ENCODE assay signal across 34 cellular contexts in genomic region chr7:136292365-136292764, GRCh38.
"Had no signal": no experiment of that assay in that cellular context is flagged by ENCODE, and none has a peak within 500 bp of the region (broad histone marks: within the 10 kb centered on the region; RNA-seq: fewer than 3 reads in every experiment).

No MANE protein-coding gene starts in this region.

- H3K9me3 ChIP-seq: ascending aorta had no signal

- ATAC-seq: activated CD8-positive, alpha-beta T cell treated with anti-CD3 and anti-CD28 coated beads for 36 hours; activated naive CD8-positive, alpha-beta T cell treated with anti-CD3 and anti-CD28 coated beads, Interleukin-2, amount 50 U/mL, for 24 hours had no signal

- H3K4me3 Mint-ChIP-seq: activated B cell treated with CpG ODN at 0.5 μM for 24 hours; activated CD4-positive, alpha-beta memory T cell treated with anti-CD3 and anti-CD28 coated beads for 36 hours; activated CD4-positive, alpha-beta T cell treated with anti-CD3 and anti-CD28 coated beads, Interleukin-2, amount 10 ng/mL, durations not matched to agents 24 days and 14 days; activated CD8-positive, alpha-beta T cell treated with anti-CD3 and anti-CD28 coated beads for 36 hours; activated naive CD4-positive, alpha-beta T cell treated with anti-CD3 and anti-CD28 coated beads, Interleukin-2, amount 10 ng/mL, durations not matched to agents 7 days and 5 days; activated naive CD4-positive, alpha-beta T cell treated with anti-CD3 and anti-CD28 coated beads, Interleukin-2, amount 50 U/mL, for 24 hours; activated naive CD8-positive, alpha-beta T cell; activated naive CD8-positive, alpha-beta T cell treated with anti-CD3 and anti-CD28 coated beads, Interleukin-2, amount 10 ng/mL, durations not matched to agents 7 days and 5 days; activated naive CD8-positive, alpha-beta T cell treated with anti-CD3 and anti-CD28 coated beads, Interleukin-2, amount 50 U/mL, for 24 hours; activated T-cell treated with anti-CD3 and anti-CD28 coated beads, Interleukin-2, amount 50 U/mL, for 24 hours; brain; central memory CD8-positive, alpha-beta T cell; T-helper 1 cell treated with Interleukin-12 subunit alpha and Interleukin-12 subunit beta and Interleukin-4 antibody, amounts not matched to agents 30 μg/mL and 1 μg/mL, for 36 hours; T-helper 2 cell treated with Interferon-gamma antibody and Interleukin-4, amounts not matched to agents 5 μg/mL and 100 μg/mL, for 36 hours had no signal

- H3K9me3 Mint-ChIP-seq: activated B cell treated with CpG ODN at 0.5 μM for 24 hours; activated CD4-positive, alpha-beta memory T cell treated with anti-CD3 and anti-CD28 coated beads for 36 hours; activated CD4-positive, alpha-beta T cell treated with anti-CD3 and anti-CD28 coated beads, Interleukin-2, amount 10 ng/mL, durations not matched to agents 24 days and 14 days; activated naive CD8-positive, alpha-beta T cell treated with anti-CD3 and anti-CD28 coated beads, Interleukin-2, amount 10 ng/mL, durations not matched to agents 7 days and 5 days; activated naive CD8-positive, alpha-beta T cell treated with anti-CD3 and anti-CD28 coated beads, Interleukin-2, amount 50 U/mL, for 24 hours; activated T-helper 2 cell treated with anti-CD3 and anti-CD28 coated beads, Interferon-gamma antibody, Interleukin-2, Interleukin-4, amounts not matched to agents 10 μg/mL and 5 μg/mL and 100 μg/mL, durations not matched to agents 14 hours and 24 hours and 36 hours; brain; T-helper 1 cell treated with Interleukin-12 subunit alpha and Interleukin-12 subunit beta and Interleukin-4 antibody, amounts not matched to agents 30 μg/mL and 1 μg/mL, for 36 hours; T-helper 2 cell treated with Interferon-gamma antibody and Interleukin-4, amounts not matched to agents 5 μg/mL and 100 μg/mL, for 36 hours had no signal

- H3K27ac ChIP-seq: ascending aorta, cardiac muscle cell, VCaP had no signal

- H3K4me3 ChIP-seq: ascending aorta, cardiac muscle cell had no signal

- DNase-seq: activated B cell treated with CpG ODN at 0.5 μM for 24 hours; activated CD4-positive, alpha-beta memory T cell treated with anti-CD3 and anti-CD28 coated beads for 36 hours; activated CD4-positive, alpha-beta T cell treated with anti-CD3 and anti-CD28 coated beads for 4 hours; activated CD4-positive, alpha-beta T cell treated with anti-CD3 and anti-CD28 coated beads, Interleukin-2, amount 10 ng/mL, durations not matched to agents 24 days and 14 days; activated CD4-positive, alpha-beta T cell treated with anti-CD3 and anti-CD28 coated beads, Interleukin-2, amount 50 U/mL, for 1 hour; activated CD4-positive, alpha-beta T cell treated with anti-CD3 and anti-CD28 coated beads, Interleukin-2, amount 50 U/mL, for 4 hours; activated CD4-positive, CD25-positive, alpha-beta regulatory T cell treated with anti-CD3 and anti-CD28 coated beads, Interleukin-2, amount 50 U/mL, for 72 hours; activated CD8-positive, alpha-beta memory T cell treated with anti-CD3 and anti-CD28 coated beads, Interleukin-2, amount 50 U/mL, for 4 hours; activated CD8-positive, alpha-beta T cell treated with anti-CD3 and anti-CD28 coated beads for 36 hours; activated effector memory CD4-positive, alpha-beta T cell treated with Interleukin-2 at 50 U/mL for 16 hours; activated gamma-delta T cell; activated naive CD4-positive, alpha-beta T cell treated with anti-CD3 and anti-CD28 coated beads, Interleukin-2, amount 10 ng/mL, durations not matched to agents 7 days and 5 days; activated naive CD4-positive, alpha-beta T cell treated with Interleukin-2 at 50 U/mL for 16 hours; activated naive CD8-positive, alpha-beta T cell treated with anti-CD3 and anti-CD28 coated beads, Interleukin-2, amount 10 ng/mL, durations not matched to agents 7 days and 5 days; activated naive CD8-positive, alpha-beta T cell treated with anti-CD3 and anti-CD28 coated beads, Interleukin-2, amount 50 U/mL, for 24 hours; activated T-cell treated with anti-CD3 and anti-CD28 coated beads, Interleukin-2, amount 50 U/mL, for 24 hours; activated T-cell treated with anti-CD3 and anti-CD28 coated beads, Interleukin-2, amount 50 U/mL, for 48 hours; amygdala; anterior cingulate cortex; caudate nucleus; cerebellar nuclear complex; T-helper 1 cell; T-helper 2 cell; T-helper 9 cell had no signal

- H3K4me1 ChIP-seq: ascending aorta had no signal

- H3K27me3 Mint-ChIP-seq: activated B cell treated with CpG ODN at 0.5 μM for 24 hours; activated CD4-positive, alpha-beta memory T cell treated with anti-CD3 and anti-CD28 coated beads for 36 hours; activated CD4-positive, alpha-beta T cell treated with anti-CD3 and anti-CD28 coated beads, Interleukin-2, amount 10 ng/mL, durations not matched to agents 24 days and 14 days; activated CD8-positive, alpha-beta T cell treated with anti-CD3 and anti-CD28 coated beads for 36 hours; activated naive CD4-positive, alpha-beta T cell treated with anti-CD3 and anti-CD28 coated beads, Interleukin-2, amount 10 ng/mL, durations not matched to agents 7 days and 5 days; activated naive CD4-positive, alpha-beta T cell treated with anti-CD3 and anti-CD28 coated beads, Interleukin-2, amount 50 U/mL, for 24 hours; activated naive CD8-positive, alpha-beta T cell; activated naive CD8-positive, alpha-beta T cell treated with anti-CD3 and anti-CD28 coated beads, Interleukin-2, amount 10 ng/mL, durations not matched to agents 7 days and 5 days; activated naive CD8-positive, alpha-beta T cell treated with anti-CD3 and anti-CD28 coated beads, Interleukin-2, amount 50 U/mL, for 24 hours; activated T-cell treated with anti-CD3 and anti-CD28 coated beads, Interleukin-2, amount 50 U/mL, for 24 hours; brain; central memory CD8-positive, alpha-beta T cell had no signal

- H3K27me3 ChIP-seq: ascending aorta, cardiac muscle cell had no signal

- H3K4me1 Mint-ChIP-seq: activated B cell treated with CpG ODN at 0.5 μM for 24 hours; activated CD4-positive, alpha-beta T cell treated with anti-CD3 and anti-CD28 coated beads, Interleukin-2, amount 10 ng/mL, durations not matched to agents 24 days and 14 days; activated naive CD4-positive, alpha-beta T cell treated with anti-CD3 and anti-CD28 coated beads, Interleukin-2, amount 10 ng/mL, durations not matched to agents 7 days and 5 days; activated naive CD4-positive, alpha-beta T cell treated with anti-CD3 and anti-CD28 coated beads, Interleukin-2, amount 50 U/mL, for 24 hours; activated naive CD8-positive, alpha-beta T cell treated with anti-CD3 and anti-CD28 coated beads, Interleukin-2, amount 10 ng/mL, durations not matched to agents 7 days and 5 days; activated naive CD8-positive, alpha-beta T cell treated with anti-CD3 and anti-CD28 coated beads, Interleukin-2, amount 50 U/mL, for 24 hours; brain; central memory CD8-positive, alpha-beta T cell had no signal

- H3K36me3 ChIP-seq: ascending aorta, cardiac muscle cell had no signal

- H3K36me3 Mint-ChIP-seq: activated CD4-positive, alpha-beta memory T cell treated with anti-CD3 and anti-CD28 coated beads for 36 hours; activated naive CD4-positive, alpha-beta T cell treated with anti-CD3 and anti-CD28 coated beads, Interleukin-2, amount 10 ng/mL, durations not matched to agents 7 days and 5 days; activated naive CD4-positive, alpha-beta T cell treated with anti-CD3 and anti-CD28 coated beads, Interleukin-2, amount 50 U/mL, for 24 hours; activated naive CD8-positive, alpha-beta T cell; activated naive CD8-positive, alpha-beta T cell treated with anti-CD3 and anti-CD28 coated beads, Interleukin-2, amount 10 ng/mL, durations not matched to agents 7 days and 5 days; brain had no signal

- H3K27ac Mint-ChIP-seq: activated B cell treated with CpG ODN at 0.5 μM for 24 hours; activated CD4-positive, alpha-beta memory T cell treated with anti-CD3 and anti-CD28 coated beads for 36 hours; activated CD4-positive, alpha-beta T cell treated with anti-CD3 and anti-CD28 coated beads, Interleukin-2, amount 10 ng/mL, durations not matched to agents 24 days and 14 days; activated CD8-positive, alpha-beta T cell treated with anti-CD3 and anti-CD28 coated beads for 36 hours; activated naive CD4-positive, alpha-beta T cell treated with anti-CD3 and anti-CD28 coated beads, Interleukin-2, amount 10 ng/mL, durations not matched to agents 7 days and 5 days; activated naive CD4-positive, alpha-beta T cell treated with anti-CD3 and anti-CD28 coated beads, Interleukin-2, amount 50 U/mL, for 24 hours; activated naive CD8-positive, alpha-beta T cell; activated naive CD8-positive, alpha-beta T cell treated with anti-CD3 and anti-CD28 coated beads, Interleukin-2, amount 10 ng/mL, durations not matched to agents 7 days and 5 days; activated naive CD8-positive, alpha-beta T cell treated with anti-CD3 and anti-CD28 coated beads, Interleukin-2, amount 50 U/mL, for 24 hours; activated T-cell treated with anti-CD3 and anti-CD28 coated beads, Interleukin-2, amount 50 U/mL, for 24 hours; activated T-helper 2 cell treated with anti-CD3 and anti-CD28 coated beads, Interferon-gamma antibody, Interleukin-2, Interleukin-4, amounts not matched to agents 10 μg/mL and 5 μg/mL and 100 μg/mL, durations not matched to agents 14 hours and 24 hours and 36 hours; brain; T-helper 1 cell treated with Interleukin-12 subunit alpha and Interleukin-12 subunit beta and Interleukin-4 antibody, amounts not matched to agents 30 μg/mL and 1 μg/mL, for 36 hours; T-helper 2 cell treated with Interferon-gamma antibody and Interleukin-4, amounts not matched to agents 5 μg/mL and 100 μg/mL, for 36 hours had no signal
